1 cellular context compared by ENCODE assay signal in genomic region chr20:2101057-2101934, GRCh38.
TF ChIP-seq lines count a peak whose summit lies in the region.

Gene STK35 (plus strand): TSS chr20:2101827. CDS start chr20:2101882, 55 bp downstream.

TF ChIP-seq in HepG2, 621 proteins besides CTCF, POLR2A, EP300 and RAD21 (continued from another document and continues in another):
- TF ChIP-seq MED1 (CRISPR knock-in tag; IDR thresholded peaks at IDR 0.05) (no peak; the same call in 1 of the 2 replicates), NCOA1 (CRISPR knock-in tag; IDR thresholded peaks at IDR 0.05) (no peak), YEATS2 (CRISPR knock-in tag; IDR thresholded peaks at IDR 0.05; ENCODE audit: borderline replicate concordance) (no peak; the same call in 1 of the 2 replicates), ADNP (CRISPR knock-in tag; IDR thresholded peaks at IDR 0.05) (no peak), ZBTB26 (CRISPR knock-in tag; IDR thresholded peaks at IDR 0.05; ENCODE audit: borderline replicate concordance) (no peak), SP2 (CRISPR knock-in tag; IDR thresholded peaks at IDR 0.05) (no peak), MATR3 (CRISPR knock-in tag; IDR thresholded peaks at IDR 0.05) (no peak), ZNF496 (CRISPR knock-in tag; IDR thresholded peaks at IDR 0.05; ENCODE audit: insufficient replicate concordance) (no peak), ZNF576 (CRISPR knock-in tag; IDR thresholded peaks at IDR 0.05) (no peak), IKZF5 (CRISPR knock-in tag; IDR thresholded peaks at IDR 0.05) (no peak; the same call in 1 of the 2 replicates), REPIN1 (CRISPR knock-in tag; IDR thresholded peaks at IDR 0.05; ENCODE audit: borderline replicate concordance, low read depth) (no peak; the same call in 1 of the 2 replicates), NCOA5 (CRISPR knock-in tag; IDR thresholded peaks at IDR 0.05) (no peak), TFDP1 (CRISPR knock-in tag; IDR thresholded peaks at IDR 0.05; ENCODE audit: borderline replicate concordance) (peak; percentile 92; the same call in 1 of the 2 replicates), ETV6 (CRISPR knock-in tag; conservative IDR thresholded peaks at IDR 0.05) (no peak), YEATS4 (CRISPR knock-in tag; IDR thresholded peaks at IDR 0.05; ENCODE audit: borderline replicate concordance) (no peak), REST (IDR thresholded peaks at IDR 0.05; ENCODE audit: borderline replicate concordance in 1 of 2, low read depth in 1 of 2, low read length in 2 of 2) (no peak), HNRNPL (IDR thresholded peaks at IDR 0.05; ENCODE audit: low read depth, low read length) (0 out of 2 replicates have a peak, but pooled peaks have one; percentile 11), ZNF792 (CRISPR knock-in tag; IDR thresholded peaks at IDR 0.05) (peak; percentile 84; the same call in 1 of the 2 replicates), ZNF777 (CRISPR knock-in tag; IDR thresholded peaks at IDR 0.05) (peak; percentile 46; the same call in 1 of the 2 replicates), ZNF280D (CRISPR knock-in tag; IDR thresholded peaks at IDR 0.05) (no peak), CENPX (CRISPR knock-in tag; IDR thresholded peaks at IDR 0.05) (no peak), HOXA7 (CRISPR knock-in tag; IDR thresholded peaks at IDR 0.05) (no peak), CEBPB (IDR thresholded peaks at IDR 0.05; ENCODE audit: borderline replicate concordance, low read depth, low read length) (no peak), ZFP82 (CRISPR knock-in tag; IDR thresholded peaks at IDR 0.05; ENCODE audit: borderline replicate concordance) (peak; percentile 68; the same call in 1 of the 2 replicates), PLRG1 (conservative IDR thresholded peaks at IDR 0.05) (no peak), ZNF619 (CRISPR knock-in tag; IDR thresholded peaks at IDR 0.05) (no peak), ELF4 (CRISPR knock-in tag; IDR thresholded peaks at IDR 0.05; ENCODE audit: borderline replicate concordance) (no peak), U2AF2 (IDR thresholded peaks at IDR 0.05; ENCODE audit: low read depth, low read length) (no peak), HNF4A (CRISPR knock-in tag; IDR thresholded peaks at IDR 0.05) (no peak), CEBPZ (IDR thresholded peaks at IDR 0.05; ENCODE audit: low read length) (no peak), ZNF567 (CRISPR knock-in tag; IDR thresholded peaks at IDR 0.05; ENCODE audit: borderline replicate concordance) (no peak), ZNF766 (CRISPR knock-in tag; IDR thresholded peaks at IDR 0.05; ENCODE audit: borderline replicate concordance) (no peak), RBFOX2 (IDR thresholded peaks at IDR 0.05; ENCODE audit: low read depth, low read length) (no peak), MXI1 (IDR thresholded peaks at IDR 0.05; ENCODE audit: borderline replicate concordance, low read depth, low read length) (no peak), ZNF672 (CRISPR knock-in tag; IDR thresholded peaks at IDR 0.05) (no peak), SNRNP70 (IDR thresholded peaks at IDR 0.05; ENCODE audit: low read depth, low read length) (no peak), TAF1 (CRISPR knock-in tag; IDR thresholded peaks at IDR 0.05) (no peak), PCBP2 (optimal IDR thresholded peaks at IDR 0.05; ENCODE audit: low read depth, low read length, poor library complexity, severe bottlenecking) (no peak), ZNF264 (CRISPR knock-in tag; IDR thresholded peaks at IDR 0.05) (no peak), ZNF337 (CRISPR knock-in tag; IDR thresholded peaks at IDR 0.05; ENCODE audit: borderline replicate concordance, low read depth) (peak; percentile 85; the same call in 1 of the 2 replicates), ZNF101 (CRISPR knock-in tag; IDR thresholded peaks at IDR 0.05; ENCODE audit: borderline replicate concordance, low read depth) (0 out of 2 replicates have a peak, but pooled peaks have one; percentile 42), ZNF605 (CRISPR knock-in tag; IDR thresholded peaks at IDR 0.05) (no peak), NBN (conservative IDR thresholded peaks at IDR 0.05) (no peak), MIXL1 (CRISPR knock-in tag; IDR thresholded peaks at IDR 0.05) (no peak), ZNF556 (CRISPR knock-in tag; IDR thresholded peaks at IDR 0.05; ENCODE audit: borderline replicate concordance) (no peak; the same call in 1 of the 2 replicates), ZNF460 (CRISPR knock-in tag; IDR thresholded peaks at IDR 0.05; ENCODE audit: borderline replicate concordance) (no peak; the same call in 1 of the 2 replicates), ETS1 (CRISPR knock-in tag; IDR thresholded peaks at IDR 0.05) (no peak), PRMT3 (CRISPR knock-in tag; IDR thresholded peaks at IDR 0.05; ENCODE audit: borderline replicate concordance, low read depth) (no peak), RFXANK (CRISPR knock-in tag; IDR thresholded peaks at IDR 0.05) (no peak; the same call in 1 of the 2 replicates), ZNF3 (CRISPR knock-in tag; IDR thresholded peaks at IDR 0.05) (no peak), NFE2 (CRISPR knock-in tag; IDR thresholded peaks at IDR 0.05) (no peak), NR2C2 (CRISPR knock-in tag; IDR thresholded peaks at IDR 0.05; ENCODE audit: borderline replicate concordance) (0 out of 2 replicates have a peak, but pooled peaks have one; percentile 32), ASH2L (IDR thresholded peaks at IDR 0.05; ENCODE audit: insufficient read length, low read depth, low read length) (no peak), ARNT (IDR thresholded peaks at IDR 0.05) (no peak), GPBP1L1 (CRISPR knock-in tag; IDR thresholded peaks at IDR 0.05) (no peak), ZNF709 (CRISPR knock-in tag; IDR thresholded peaks at IDR 0.05) (no peak), ZNF562 (CRISPR knock-in tag; IDR thresholded peaks at IDR 0.05; ENCODE audit: borderline replicate concordance) (no peak)
